15 cellular contexts compared by ENCODE assay signal in the genomic region with DNA sequence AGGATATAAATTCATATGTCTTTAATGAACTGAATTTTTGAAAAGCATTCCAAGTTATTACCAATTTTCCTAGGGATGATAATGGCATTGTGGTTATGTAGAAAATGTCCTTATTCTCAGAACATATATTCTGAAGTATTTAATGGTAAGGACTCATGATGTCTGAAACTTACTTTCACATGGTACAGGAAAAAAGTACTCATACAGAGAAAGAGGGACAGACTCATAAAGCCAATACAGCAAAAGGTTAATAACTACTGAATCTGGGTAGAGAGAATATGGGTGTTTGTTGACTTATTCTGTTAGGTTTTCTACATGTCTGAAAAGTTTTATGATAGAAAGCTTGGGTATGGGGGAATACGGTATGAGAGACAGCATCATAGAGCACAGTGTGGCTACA.
DNase-seq lines count a peak whose midpoint lies in the region; ATAC-seq and TF ChIP-seq lines count a peak whose summit lies in the region.
"Had no signal": no experiment of that assay in that cellular context is flagged by ENCODE, and none has a peak within 500 bp of the region (broad histone marks: within the 10 kb centered on the region; RNA-seq: fewer than 3 reads in every experiment).

No MANE protein-coding gene starts in this region.

- no peak overlapping the region for H3K4me3 Mint-ChIP-seq in T-helper 17 cell

- no peaks in the 10 kb centered on the region for H3K4me1 ChIP-seq in A673 (ENCODE audit: insufficient read depth, low read length, poor library complexity, severe bottlenecking)
- H3K4me1 ChIP-seq in PC-9 (replicated peaks; ENCODE audit: insufficient read depth): no peaks in the 10 kb centered on the region
- H3K4me1 ChIP-seq: lower lobe of right lung had no signal

- BruUV-seq in A673 (replicated peaks; lab: Mats Ljungman, UMichigan) (no TSS peak), PC-9 (replicated peaks; lab: Mats Ljungman, UMichigan) (no TSS peak)

- TF ChIP-seq CTCF in A673 (conservative IDR thresholded peaks at IDR 0.05; ENCODE audit: low read depth, low read length): no peak
- no peak for TF ChIP-seq CTCF in PC-9 (conservative IDR thresholded peaks at IDR 0.05)

- H3K9me3 ChIP-seq in T-helper 17 cell (ENCODE audit: control insufficient read depth, low read length, poor library complexity, severe bottlenecking) (no peaks in the 10 kb centered on the region), A673 (ENCODE audit: low read depth, low read length, poor library complexity, severe bottlenecking) (no peaks in the 10 kb centered on the region), PC-9 (ENCODE audit: insufficient read depth, low read depth) (no peaks in the 10 kb centered on the region)
- H3K9me3 ChIP-seq: lower lobe of right lung had no signal

- H3K36me3 ChIP-seq in A673 (ENCODE audit: insufficient read depth, low read length, poor library complexity, severe bottlenecking) (no peaks in the 10 kb centered on the region), PC-9 (ENCODE audit: low read depth) (no peaks in the 10 kb centered on the region)
- H3K36me3 ChIP-seq: lower lobe of right lung had no signal

- H3K4me2 ChIP-seq in PC-9: no peak overlapping the region

- peak overlapping the region; percentile 11 for H3K27ac Mint-ChIP-seq in T-helper 17 cell

- H3K27me3 ChIP-seq in A673 (replicated peaks; ENCODE audit: insufficient read depth, low read depth, low read length, poor library complexity): no peaks in the 10 kb centered on the region
- no peaks in the 10 kb centered on the region for H3K27me3 ChIP-seq in PC-9 (ENCODE audit: insufficient read depth, low read depth)

- peaks cover 10% of the 10 kb centered on the region; the same call in 1 of the 2 replicates for H3F3A ChIP-seq in PC-9 (ENCODE audit: insufficient read depth, low read depth)

- no peak overlapping the region for H3K27ac ChIP-seq in A673 (ENCODE audit: low read depth, low read length, poor library complexity, severe bottlenecking)
- no peak overlapping the region for H3K27ac ChIP-seq in PC-9
- H3K27ac ChIP-seq: lower lobe of right lung had no signal

- H3K27me3 Mint-ChIP-seq in T-helper 17 cell: no peaks in the 10 kb centered on the region

- POLR2A ChIA-PET in A673 (lab: Charles Lee; ENCODE audit: low non-redundant PET): no interaction called here
- POLR2A ChIA-PET in PC-9 (lab: Charles Lee; ENCODE audit: unreplicated experiment): no interaction called here

- H3K9me2 ChIP-seq in PC-9 (ENCODE audit: insufficient read depth): no peaks in the 10 kb centered on the region

- no peaks in the 10 kb centered on the region for H3K36me3 Mint-ChIP-seq in T-helper 17 cell (ENCODE audit: low read depth)

- H3K4me3 ChIP-seq in A673 (ENCODE audit: low read depth, low read length, poor library complexity, severe bottlenecking) (no peak overlapping the region), PC-9 (no peak overlapping the region)
- H3K4me3 ChIP-seq: lower lobe of right lung had no signal

- H2AFZ ChIP-seq in PC-9: no peak overlapping the region

- CTCF ChIA-PET in A673 (lab: Charles Lee): no interaction called here
- CTCF ChIA-PET in PC-9 (lab: Charles Lee): no interaction called here

- ATAC-seq in GM18505 (IDR thresholded peaks at IDR 0.05; ENCODE audit: unreplicated experiment) (peak; percentile 62), GM19395 (IDR thresholded peaks at IDR 0.05; ENCODE audit: unreplicated experiment) (peak; percentile 77), HG02884 (IDR thresholded peaks at IDR 0.05; ENCODE audit: unreplicated experiment) (peak; percentile 72), T-helper 17 cell (no peak)
- ATAC-seq: esophagus mucosa, lower lobe of right lung, PC-3 had no signal

- no peak for TF ChIP-seq POLR2A in GM18505 (IDR thresholded peaks at IDR 0.05; ENCODE audit: borderline replicate concordance, extremely low read depth, insufficient read depth, insufficient read length)

- intact Hi-C loops in A673 (cut with micrococcal nuclease; ENCODE audit: unreplicated experiment): no loop called here
- intact Hi-C loops in PC-9 (cut with micrococcal nuclease; ENCODE audit: unreplicated experiment): no loop called here

- H3K4me1 Mint-ChIP-seq in T-helper 17 cell: peaks cover 10% of the 10 kb centered on the region

- no peaks in the 10 kb centered on the region for H4K20me1 ChIP-seq in PC-9 (ENCODE audit: insufficient read depth)

- DNase-seq in T-helper 17 cell: no peak
- no peak for DNase-seq in A673 (ENCODE audit: low spot score)
- no peak for DNase-seq in anterior cingulate cortex (lab: John Stamatoyannopoulos, UW)
- DNase-seq in PC-9: no peak
- no peak for DNase-seq in 8988T
- DNase-seq: activated CD4-positive, alpha-beta T cell treated with anti-CD3 and anti-CD28 coated beads, Interleukin-2, amount 50 U/mL, for 4 hours; EL; lower lobe of right lung; NCI-H1048; NCI-H446; PC-3 had no signal

- 0 out of 2 replicates have a peak, but pooled peaks cover 7% of the 10 kb centered on the region for H3K79me2 ChIP-seq in PC-9 (ENCODE audit: low read depth)
